Comparison of ENCODE assay signal across 1 cellular context in genomic region chr2:187003611-187004010, GRCh38.
TF ChIP-seq lines count a peak whose summit lies in the region.

No MANE protein-coding gene starts in this region.

TF ChIP-seq in H1, 55 proteins besides CTCF, POLR2A, EP300 and RAD21:
- TF ChIP-seq RBBP5 (IDR thresholded peaks at IDR 0.05; ENCODE audit: borderline replicate concordance, low read depth, low read length): no peak
- no peak for TF ChIP-seq SIX5 (IDR thresholded peaks at IDR 0.05; ENCODE audit: low read depth, low read length)
- TF ChIP-seq TEAD4 (IDR thresholded peaks at IDR 0.05; ENCODE audit: low read depth, low read length): no peak
- no peak for TF ChIP-seq JUND (IDR thresholded peaks at IDR 0.05; ENCODE audit: low read length)
- TF ChIP-seq EZH2 (IDR thresholded peaks at IDR 0.05; ENCODE audit: low read depth, low read length, severe bottlenecking): no peak
- TF ChIP-seq RXRA (IDR thresholded peaks at IDR 0.05; ENCODE audit: insufficient read depth, low read depth, low read length): no peak
- TF ChIP-seq CHD1 (IDR thresholded peaks at IDR 0.05; ENCODE audit: low read depth, low read length): no peak
- no peak for TF ChIP-seq SIRT6 (IDR thresholded peaks at IDR 0.05; ENCODE audit: low read length)
- TF ChIP-seq EGR1 (IDR thresholded peaks at IDR 0.05; ENCODE audit: borderline replicate concordance, low read depth, low read length): no peak
- no peak for TF ChIP-seq SRF (IDR thresholded peaks at IDR 0.05; ENCODE audit: low read depth, low read length)
- TF ChIP-seq KDM1A (IDR thresholded peaks at IDR 0.05; ENCODE audit: borderline replicate concordance, low read length): no peak
- no peak for TF ChIP-seq SUZ12 (IDR thresholded peaks at IDR 0.05; ENCODE audit: low read length)
- no peak for TF ChIP-seq ATF3 (IDR thresholded peaks at IDR 0.05; ENCODE audit: insufficient read depth, low read depth, low read length)
- TF ChIP-seq CHD2 (IDR thresholded peaks at IDR 0.05; ENCODE audit: low read length): no peak
